Comparison of ENCODE assay signal across 8 cellular contexts in genomic region chr3:197749315-197749600, GRCh38. TPM values are rescaled to one million over a fixed set of nuclear protein-coding genes. Genes with fewer than 3 reads are reported as not detected.
DNase-seq lines count a peak whose midpoint lies in the region; ATAC-seq and TF ChIP-seq lines count a peak whose summit lies in the region.

No MANE protein-coding gene starts in this region.

- DNase-seq in activated T-cell treated with anti-CD3 and anti-CD28 coated beads for 24 hours (ENCODE audit: low read depth) (peak; percentile 49), NCI-H146 treated with DMSO at 0.1 percent for 48 hours (lab: John Stamatoyannopoulos, UW; ENCODE audit: unreplicated experiment) (peak; percentile 87), epithelial cell of proximal tubule (ENCODE audit: low read depth) (no peak), vagina (ENCODE audit: extremely low spot score in 2 of 2) (no peak)
- no peak for DNase-seq in activated T-cell treated with anti-CD3 and anti-CD28 coated beads, Interleukin-2, amount 50 U/mL, for 1 hour
- DNase-seq in activated CD4-positive, alpha-beta T cell treated with anti-CD3 and anti-CD28 coated beads for 48 hours, result peak; percentile 72

- H3K27ac Mint-ChIP-seq in nephron, result peak overlapping the region; percentile 94 to 98 (median 95)

- TF ChIP-seq CTCF in epithelial cell of proximal tubule (conservative IDR thresholded peaks at IDR 0.05; ENCODE audit: low read depth, low read length), result no peak
- no peak for TF ChIP-seq CTCF in nephron (IDR thresholded peaks at IDR 0.05; ENCODE audit: unreplicated experiment in 3 of 3)
- TF ChIP-seq CTCF in vagina (IDR thresholded peaks at IDR 0.05), result no peak

- no peaks in the 10 kb centered on the region for H3K36me3 ChIP-seq in vagina

- TF ChIP-seq POLR2A in vagina (IDR thresholded peaks at IDR 0.05), result no peak

- H3K4me1 Mint-ChIP-seq in nephron, result peaks cover 38% of the 10 kb centered on the region

- H3K27me3 ChIP-seq in vagina, result no peaks in the 10 kb centered on the region

- H3K9me3 Mint-ChIP-seq in nephron, result no peaks in the 10 kb centered on the region

- no peaks in the 10 kb centered on the region for H3K27me3 Mint-ChIP-seq in nephron (ENCODE audit: low read depth)

- no peaks in the 10 kb centered on the region for H3K36me3 Mint-ChIP-seq in nephron (ENCODE audit: low read depth)

- H3K9me3 ChIP-seq in vagina, result no peaks in the 10 kb centered on the region

- H3K4me3 ChIP-seq in epithelial cell of proximal tubule (ENCODE audit: low read depth, low read length) (peak overlapping the region; percentile 62), vagina (peak overlapping the region; percentile 83 to 93)

- peaks cover 30% of the 10 kb centered on the region for H3K4me1 ChIP-seq in vagina

- peak overlapping the region; percentile 98 for H3K27ac ChIP-seq in vagina

- ATAC-seq in HG02588 (IDR thresholded peaks at IDR 0.05; ENCODE audit: unreplicated experiment), result peak; percentile 21

- H3K4me3 Mint-ChIP-seq in nephron, result peak overlapping the region; percentile 90 to 96 (median 96)

- intact Hi-C loops in vagina (cut with DNase I), result no loop called here

RNA-seq across cellular contexts. Expression of gene FYTTD1, which starts 0.4 kb away (rescaled TPM):
- 21.0 and 26.0 TPM in 2 replicates for total RNA-seq in epithelial cell of proximal tubule
- total RNA-seq in vagina, result 44.0 TPM

RNA-seq across cellular contexts. Expression of gene RUBCN, which starts 12.6 kb away (rescaled TPM):
- 24.6 and 42.0 TPM in 2 replicates for total RNA-seq in epithelial cell of proximal tubule
- 48.6 TPM for total RNA-seq in vagina

RNA-seq across cellular contexts. Expression of gene LRCH3, which starts 41.8 kb away (rescaled TPM):
- total RNA-seq in epithelial cell of proximal tubule, result 15.4 and 19.5 TPM in 2 replicates
- total RNA-seq in vagina, result 99.0 TPM

Comparison
In these comparisons a context has a peak if more than half of its experiments do, and no peak if none do; other contexts are left out.
1. DNase-seq: peak in activated T-cell treated with anti-CD3 and anti-CD28 coated beads for 24 hours (single experiment), NCI-H146 treated with DMSO at 0.1 percent for 48 hours (single experiment) and activated CD4-positive, alpha-beta T cell treated with anti-CD3 and anti-CD28 coated beads for 48 hours (single experiment); none in activated T-cell treated with anti-CD3 and anti-CD28 coated beads, Interleukin-2, amount 50 U/mL, for 1 hour (single experiment), epithelial cell of proximal tubule (single experiment) and vagina (0 of 2).